In genomic region chr5:138224712-138225111, GRCh38 we compare ENCODE assay signal across 4 cellular contexts. TPM values are rescaled to one million over a fixed set of nuclear protein-coding genes. Genes with fewer than 3 reads are reported as not detected.
"Had no signal": no experiment of that assay in that cellular context is flagged by ENCODE, and none has a peak within 500 bp of the region (broad histone marks: within the 10 kb centered on the region; RNA-seq: fewer than 3 reads in every experiment).

No MANE protein-coding gene starts in this region.

- ATAC-seq: GM12878 had no signal

- DNase-seq: GDM1, GF-D8 had no signal

- H3K4me3 ChIP-seq: GM12878 had no signal

RNA-seq across cellular contexts. Expression of gene GFRA3, which starts 49.7 kb away (rescaled TPM):
- total RNA-seq: G401 had no signal
